8 cellular contexts compared by ENCODE assay signal in genomic region chr6:93721386-93722048, GRCh38.
DNase-seq lines count a peak whose midpoint lies in the region; ATAC-seq and TF ChIP-seq lines count a peak whose summit lies in the region.

No MANE protein-coding gene starts in this region.

- H3K79me2 ChIP-seq in smooth muscle cell (ENCODE audit: low read depth), result no peaks in the 10 kb centered on the region

- no peaks in the 10 kb centered on the region for H3K27me3 ChIP-seq in smooth muscle cell (ENCODE audit: low read depth)
- H3K27me3 ChIP-seq in esophagus muscularis mucosa, result no peaks in the 10 kb centered on the region

- TF ChIP-seq CTCF in fibroblast of pulmonary artery (IDR thresholded peaks at IDR 0.05; ENCODE audit: low read length, missing control alignments) (peak; percentile 69), smooth muscle cell (IDR thresholded peaks at IDR 0.05; ENCODE audit: borderline replicate concordance, insufficient read depth, poor library complexity, severe bottlenecking) (peak; percentile 37), esophagus muscularis mucosa (IDR thresholded peaks at IDR 0.05) (peak in 1 of 3 experiments; percentile 33)

- no peaks in the 10 kb centered on the region for H3F3A ChIP-seq in smooth muscle cell (ENCODE audit: low read depth)

- H2AFZ ChIP-seq in smooth muscle cell (ENCODE audit: low read depth), result no peak overlapping the region

- H4K20me1 ChIP-seq in smooth muscle cell (ENCODE audit: low read depth), result no peaks in the 10 kb centered on the region

- H3K9me3 ChIP-seq in smooth muscle cell (replicated peaks; ENCODE audit: low read depth) (no peaks in the 10 kb centered on the region), esophagus muscularis mucosa (no peaks in the 10 kb centered on the region)

- H3K27ac ChIP-seq in smooth muscle cell (ENCODE audit: low read depth) (no peak overlapping the region), esophagus muscularis mucosa (replicated peaks in 1 of 4) (no peak overlapping the region)

- TF ChIP-seq EP300 in esophagus muscularis mucosa (IDR thresholded peaks at IDR 0.05), result no peak

- H3K4me2 ChIP-seq in smooth muscle cell, result no peak overlapping the region

- H3K4me3 ChIP-seq in fibroblast of pulmonary artery (replicated peaks; ENCODE audit: low read depth, low read length) (no peak overlapping the region), smooth muscle cell (no peak overlapping the region), esophagus muscularis mucosa (no peak overlapping the region)

- DNase-seq in SIG-M5 treated with dmso at 0.1 percent for 504 hours (lab: John Stamatoyannopoulos, UW; ENCODE audit: unreplicated experiment) (peak; percentile 21), SIG-M5 (lab: John Stamatoyannopoulos, UW) (no peak), NCI-H774 (lab: John Stamatoyannopoulos, UW) (peak; percentile 69), fibroblast of pulmonary artery (ENCODE audit: low read depth) (peak; percentile 54), smooth muscle cell (lab: John Stamatoyannopoulos, UW; ENCODE audit: unreplicated experiment) (no peak), esophagus muscularis mucosa (ENCODE audit: extremely low spot score) (no peak), MV-4-11 (lab: John Stamatoyannopoulos, UW) (no peak)

- no peak overlapping the region for H3K9ac ChIP-seq in smooth muscle cell (ENCODE audit: low read depth)

- H3K36me3 ChIP-seq in smooth muscle cell (ENCODE audit: low read depth), result no peaks in the 10 kb centered on the region
- H3K36me3 ChIP-seq in esophagus muscularis mucosa, result no peaks in the 10 kb centered on the region

- ATAC-seq in GM21381 (IDR thresholded peaks at IDR 0.05; ENCODE audit: unreplicated experiment), result no peak

- WGBS in smooth muscle cell (ENCODE audit: low lambda C conversion rate), result 75% methylated on average over 3 of the region's 3 CpGs
- 92% methylated on average over 3 of the region's 3 CpGs for WGBS in esophagus muscularis mucosa

- H3K4me1 ChIP-seq in smooth muscle cell (ENCODE audit: low read depth), result no peaks in the 10 kb centered on the region
- no peaks in the 10 kb centered on the region for H3K4me1 ChIP-seq in esophagus muscularis mucosa

- TF ChIP-seq POLR2A in esophagus muscularis mucosa (IDR thresholded peaks at IDR 0.05; ENCODE audit: low read depth), result no peak

- intact Hi-C loops in esophagus muscularis mucosa (cut with DNase I), result no loop called here

Comparison
In these comparisons a context has a peak if more than half of its experiments do, and no peak if none do; other contexts are left out.
1. DNase-seq: peak in SIG-M5 treated with dmso at 0.1 percent for 504 hours (single experiment), NCI-H774 (single experiment) and fibroblast of pulmonary artery (single experiment); none in SIG-M5 (single experiment), smooth muscle cell (single experiment), esophagus muscularis mucosa (single experiment) and MV-4-11 (single experiment).